24 cellular contexts compared by ENCODE assay signal in genomic region chr5:139692148-139692547, GRCh38.
"Had no signal": no experiment of that assay in that cellular context is flagged by ENCODE, and none has a peak within 500 bp of the region (broad histone marks: within the 10 kb centered on the region; RNA-seq: fewer than 3 reads in every experiment).

No MANE protein-coding gene starts in this region.

- H3K36me3 ChIP-seq: gastrocnemius medialis, uterus had no signal

- H3K9me3 ChIP-seq: gastrocnemius medialis, testis, uterus had no signal

- H3K27me3 Mint-ChIP-seq: type B pancreatic cell had no signal

- H3K9me3 Mint-ChIP-seq: activated B cell treated with CpG ODN at 0.5 μM for 24 hours; activated naive CD4-positive, alpha-beta T cell treated with anti-CD3 and anti-CD28 coated beads, Interleukin-2, amount 50 U/mL, for 24 hours; activated naive CD8-positive, alpha-beta T cell treated with anti-CD3 and anti-CD28 coated beads, Interleukin-2, amount 50 U/mL, for 24 hours; activated T-helper 2 cell treated with anti-CD3 and anti-CD28 coated beads, Interferon-gamma antibody, Interleukin-2, Interleukin-4, amounts not matched to agents 10 μg/mL and 5 μg/mL and 100 μg/mL, durations not matched to agents 14 hours and 24 hours and 36 hours; effector memory CD8-positive, alpha-beta T cell; neural crest cell; type B pancreatic cell had no signal

- ATAC-seq: activated CD8-positive, alpha-beta memory T cell treated with anti-CD3 and anti-CD28 coated beads, Interleukin-2, amount 10 ng/mL, durations not matched to agents 7 days and 5 days; activated CD8-positive, alpha-beta T cell treated with anti-CD3 and anti-CD28 coated beads, Interleukin-2, amount 10 ng/mL, durations not matched to agents 7 days and 5 days; activated naive CD8-positive, alpha-beta T cell treated with anti-CD3 and anti-CD28 coated beads, Interleukin-2, amount 50 U/mL, for 24 hours; effector memory CD8-positive, alpha-beta T cell; gastrocnemius medialis; left cardiac atrium had no signal

- H3K36me3 Mint-ChIP-seq: activated CD8-positive, alpha-beta memory T cell treated with anti-CD3 and anti-CD28 coated beads, Interleukin-2, amount 10 ng/mL, durations not matched to agents 7 days and 5 days; activated naive CD4-positive, alpha-beta T cell treated with anti-CD3 and anti-CD28 coated beads, Interleukin-2, amount 50 U/mL, for 24 hours; type B pancreatic cell had no signal

- H3K4me3 Mint-ChIP-seq: activated B cell treated with CpG ODN at 0.5 μM for 24 hours; activated CD8-positive, alpha-beta memory T cell treated with anti-CD3 and anti-CD28 coated beads, Interleukin-2, amount 10 ng/mL, durations not matched to agents 7 days and 5 days; activated CD8-positive, alpha-beta T cell treated with anti-CD3 and anti-CD28 coated beads, Interleukin-2, amount 10 ng/mL, durations not matched to agents 7 days and 5 days; activated naive CD4-positive, alpha-beta T cell treated with anti-CD3 and anti-CD28 coated beads, Interleukin-2, amount 50 U/mL, for 24 hours; activated naive CD8-positive, alpha-beta T cell treated with anti-CD3 and anti-CD28 coated beads, Interleukin-2, amount 50 U/mL, for 24 hours; effector memory CD8-positive, alpha-beta T cell; type B pancreatic cell had no signal

- DNase-seq: activated B cell treated with CpG ODN at 0.5 μM for 24 hours; activated CD4-positive, alpha-beta T cell treated with anti-CD3 and anti-CD28 coated beads, Interleukin-2, amount 50 U/mL, for 1 hour; activated CD8-positive, alpha-beta memory T cell treated with anti-CD3 and anti-CD28 coated beads, Interleukin-2, amount 10 ng/mL, durations not matched to agents 7 days and 5 days; activated CD8-positive, alpha-beta T cell treated with anti-CD3 and anti-CD28 coated beads, Interleukin-2, amount 10 ng/mL, durations not matched to agents 7 days and 5 days; activated naive CD8-positive, alpha-beta T cell treated with anti-CD3 and anti-CD28 coated beads, Interleukin-2, amount 50 U/mL, for 24 hours; activated T-cell treated with anti-CD3 and anti-CD28 coated beads, Interleukin-2, amount 50 U/mL, for 48 hours; cerebellar nuclear complex; effector memory CD8-positive, alpha-beta T cell; erythroblast; gastrocnemius medialis; islet precursor cell; left cardiac atrium; occipital lobe; stimulated activated CD4-positive, alpha-beta T cell treated with anti-CD3 and anti-CD28 coated beads, Interleukin-2, amount 100 ng/mL, for 48 hours; stimulated activated naive CD4-positive, alpha-beta T cell treated with Interleukin-2 at 50 U/mL for 16 hours; T-helper 2 cell; testis; uterus had no signal

- H3K27me3 ChIP-seq: gastrocnemius medialis, hepatocyte, testis, uterus had no signal

- H3K27ac Mint-ChIP-seq: activated CD8-positive, alpha-beta memory T cell treated with anti-CD3 and anti-CD28 coated beads, Interleukin-2, amount 10 ng/mL, durations not matched to agents 7 days and 5 days; activated CD8-positive, alpha-beta T cell treated with anti-CD3 and anti-CD28 coated beads, Interleukin-2, amount 10 ng/mL, durations not matched to agents 7 days and 5 days; activated naive CD4-positive, alpha-beta T cell treated with anti-CD3 and anti-CD28 coated beads, Interleukin-2, amount 50 U/mL, for 24 hours; activated naive CD8-positive, alpha-beta T cell treated with anti-CD3 and anti-CD28 coated beads, Interleukin-2, amount 50 U/mL, for 24 hours; activated T-helper 2 cell treated with anti-CD3 and anti-CD28 coated beads, Interferon-gamma antibody, Interleukin-2, Interleukin-4, amounts not matched to agents 10 μg/mL and 5 μg/mL and 100 μg/mL, durations not matched to agents 14 hours and 24 hours and 36 hours had no signal

- H3K27ac ChIP-seq: coronary artery, hepatocyte, testis, uterus had no signal

- H3K4me3 ChIP-seq: coronary artery, gastrocnemius medialis, hepatocyte, testis, uterus had no signal
